In genomic region chr10:76881477-76882220, GRCh38 we compare ENCODE assay signal across 12 cellular contexts.
DNase-seq lines count a peak whose midpoint lies in the region; ATAC-seq and TF ChIP-seq lines count a peak whose summit lies in the region.
"Had no signal": no experiment of that assay in that cellular context is flagged by ENCODE, and none has a peak within 500 bp of the region (broad histone marks: within the 10 kb centered on the region; RNA-seq: fewer than 3 reads in every experiment).

No MANE protein-coding gene starts in this region.

- peaks cover 0 to 17% of the 10 kb centered on the region in 2 experiments for H3K36me3 ChIP-seq in SK-N-SH (replicated peaks in 1 of 2; ENCODE audit: control insufficient read depth in 1 of 2, insufficient read depth in 2 of 2, low read length in 1 of 2)
- no peaks in the 10 kb centered on the region for H3K36me3 ChIP-seq in suprapubic skin
- no peaks in the 10 kb centered on the region for H3K36me3 ChIP-seq in mucosa of descending colon (ENCODE audit: low read depth)
- H3K36me3 ChIP-seq: MG63, thyroid gland had no signal

- H3K27me3 ChIP-seq in SK-N-SH (ENCODE audit: insufficient read depth) (no peaks in the 10 kb centered on the region), suprapubic skin (no peaks in the 10 kb centered on the region)
- H3K27me3 ChIP-seq: MG63, thyroid gland had no signal

- TF ChIP-seq CTCF in SK-N-SH (IDR thresholded peaks at IDR 0.05) = no peak
- TF ChIP-seq CTCF in HFF-Myc (IDR thresholded peaks at IDR 0.05; ENCODE audit: low read depth, low read length, missing control alignments) = no peak
- no peak for TF ChIP-seq CTCF in chondrocyte (IDR thresholded peaks at IDR 0.05)
- no peak for TF ChIP-seq CTCF in suprapubic skin (IDR thresholded peaks at IDR 0.05)
- no peak for TF ChIP-seq CTCF in mucosa of descending colon (IDR thresholded peaks at IDR 0.05)

- H3K9me3 ChIP-seq in SK-N-SH (no peaks in the 10 kb centered on the region), suprapubic skin (no peaks in the 10 kb centered on the region), mucosa of descending colon (no peaks in the 10 kb centered on the region)
- H3K9me3 ChIP-seq: MG63, thyroid gland had no signal

- no peaks in the 10 kb centered on the region for H3K27me3 Mint-ChIP-seq in IgD-negative memory B cell
- no peaks in the 10 kb centered on the region for H3K27me3 Mint-ChIP-seq in chondrocyte (ENCODE audit: low read depth)

- no peak for TF ChIP-seq POLR2A in suprapubic skin (IDR thresholded peaks at IDR 0.05)

- no peaks in the 10 kb centered on the region for H3K36me3 Mint-ChIP-seq in IgD-negative memory B cell
- H3K36me3 Mint-ChIP-seq in stimulated activated effector memory CD8-positive, alpha-beta T cell treated with anti-CD3 and anti-CD28 coated beads, Interleukin-12 subunit alpha, Interleukin-12 subunit beta, amount 100 ng/mL, for 72 hours = no peaks in the 10 kb centered on the region
- peaks cover 2% of the 10 kb centered on the region for H3K36me3 Mint-ChIP-seq in chondrocyte (ENCODE audit: low read depth)

- peak overlapping the region in 2 of 3 donors; percentile 33 to 51 for H3K27ac Mint-ChIP-seq in IgD-negative memory B cell
- H3K27ac Mint-ChIP-seq in stimulated activated effector memory CD8-positive, alpha-beta T cell treated with anti-CD3 and anti-CD28 coated beads, Interleukin-12 subunit alpha, Interleukin-12 subunit beta, amount 100 ng/mL, for 72 hours = peak overlapping the region; percentile 11
- H3K27ac Mint-ChIP-seq in chondrocyte (ENCODE audit: unreplicated experiment) = no peak overlapping the region
- H3K27ac Mint-ChIP-seq: dendritic cell treated with granulocyte-macrophage colony-stimulating factor and Interleukin-4, amounts not matched to agents 40 ng/mL and 50 ng/mL, for 4 days had no signal

- H3K4me3 Mint-ChIP-seq in IgD-negative memory B cell (peak overlapping the region in 3 of 4 donors; percentile 19 to 83 (median 63)), chondrocyte (ENCODE audit: unreplicated experiment) (no peak overlapping the region)
- H3K4me3 Mint-ChIP-seq in stimulated activated effector memory CD8-positive, alpha-beta T cell treated with anti-CD3 and anti-CD28 coated beads, Interleukin-12 subunit alpha, Interleukin-12 subunit beta, amount 100 ng/mL, for 72 hours = no peak overlapping the region
- H3K4me3 Mint-ChIP-seq: dendritic cell treated with granulocyte-macrophage colony-stimulating factor and Interleukin-4, amounts not matched to agents 40 ng/mL and 50 ng/mL, for 4 days had no signal

- H3K4me2 ChIP-seq in SK-N-SH = no peak overlapping the region

- DNase-seq in SK-N-SH (no peak), HFF-Myc (ENCODE audit: extremely low read depth, low read depth) (peak; percentile 26), chondrocyte (ENCODE audit: low spot score) (no peak), suprapubic skin (ENCODE audit: low spot score in 2 of 2) (no peak), mucosa of descending colon (no peak)
- DNase-seq in stimulated activated effector memory CD8-positive, alpha-beta T cell treated with anti-CD3 and anti-CD28 coated beads, Interleukin-12 subunit alpha, Interleukin-12 subunit beta, amount 100 ng/mL, for 72 hours (ENCODE audit: low spot score in 2 of 2) = no peak
- DNase-seq: MG63, thyroid gland had no signal

- no peak overlapping the region for H3K4me3 ChIP-seq in SK-N-SH (ENCODE audit: low read depth in 2 of 2, low read length in 1 of 2)
- no peak overlapping the region for H3K4me3 ChIP-seq in HFF-Myc (replicated peaks; ENCODE audit: low read depth, low read length)
- H3K4me3 ChIP-seq in suprapubic skin = no peak overlapping the region
- no peak overlapping the region for H3K4me3 ChIP-seq in mucosa of descending colon
- H3K4me3 ChIP-seq: MG63, skin epidermis, thyroid gland had no signal

- POLR2A ChIA-PET in SK-N-SH (lab: Yijun Ruan, JAX) = no interaction called here

- H3K27ac ChIP-seq in SK-N-SH (ENCODE audit: low read depth in 2 of 2, low read length in 1 of 2) (peak overlapping the region in 1 of 2 experiments; percentile 48; a peak in 1 of 4 replicates), suprapubic skin (no peak overlapping the region)
- H3K27ac ChIP-seq: thyroid gland had no signal

- no peak overlapping the region for H3K9ac ChIP-seq in SK-N-SH

- no peaks in the 10 kb centered on the region for H3K79me2 ChIP-seq in SK-N-SH (ENCODE audit: insufficient read depth)

- no peaks in the 10 kb centered on the region for H4K20me1 ChIP-seq in SK-N-SH (ENCODE audit: insufficient read depth)

- H2AFZ ChIP-seq in SK-N-SH (ENCODE audit: low read depth) = no peak overlapping the region

- ATAC-seq in SK-N-SH treated with all-trans-retinoic acid at 6 μM for 48 hours (no peak; the same call in 1 of the 3 replicates), mucosa of descending colon (no peak)
- peak; percentile 79 for ATAC-seq in stimulated activated effector memory CD8-positive, alpha-beta T cell treated with anti-CD3 and anti-CD28 coated beads, Interleukin-12 subunit alpha, Interleukin-12 subunit beta, amount 100 ng/mL, for 72 hours

- WGBS in SK-N-SH (ENCODE audit: low lambda C conversion rate) = 83% methylated on average over 3 of the region's 3 CpGs
- 71% methylated on average over 3 of the region's 3 CpGs for WGBS in suprapubic skin

- CTCF ChIA-PET in SK-N-SH (lab: Yijun Ruan, JAX) = no interaction called here

- no peaks in the 10 kb centered on the region for H3K9me3 Mint-ChIP-seq in IgD-negative memory B cell
- peaks cover 4% of the 10 kb centered on the region for H3K9me3 Mint-ChIP-seq in stimulated activated effector memory CD8-positive, alpha-beta T cell treated with anti-CD3 and anti-CD28 coated beads, Interleukin-12 subunit alpha, Interleukin-12 subunit beta, amount 100 ng/mL, for 72 hours
- H3K9me3 Mint-ChIP-seq in chondrocyte (ENCODE audit: low read depth) = no peaks in the 10 kb centered on the region

- TF ChIP-seq EP300 in SK-N-SH (IDR thresholded peaks at IDR 0.05; ENCODE audit: borderline replicate concordance in 1 of 2, low read depth in 1 of 2, low read length in 1 of 2) (no peak), suprapubic skin (IDR thresholded peaks at IDR 0.05) (no peak)

- H3F3A ChIP-seq in SK-N-SH (replicated peaks; ENCODE audit: insufficient read depth) = no peaks in the 10 kb centered on the region

- H3K4me1 ChIP-seq in SK-N-SH (ENCODE audit: control insufficient read depth in 1 of 2, insufficient read depth in 2 of 2, low read depth in 1 of 2, low read length in 1 of 2) = peaks cover 0 to 27% of the 10 kb centered on the region in 2 experiments; a peak in 2 of 4 replicates
- H3K4me1 ChIP-seq in suprapubic skin = peaks cover 10% of the 10 kb centered on the region
- H3K4me1 ChIP-seq in mucosa of descending colon (ENCODE audit: low read depth) = no peaks in the 10 kb centered on the region
- H3K4me1 ChIP-seq: thyroid gland had no signal

- intact Hi-C loops in mucosa of descending colon (cut with DNase I, micrococcal nuclease) = no loop called here

- H3K4me1 Mint-ChIP-seq in IgD-negative memory B cell (peaks cover 13 to 29% (median 21%) of the 10 kb centered on the region in 3 donors), chondrocyte (ENCODE audit: low read depth) (peaks cover 3% of the 10 kb centered on the region)
- H3K4me1 Mint-ChIP-seq in stimulated activated effector memory CD8-positive, alpha-beta T cell treated with anti-CD3 and anti-CD28 coated beads, Interleukin-12 subunit alpha, Interleukin-12 subunit beta, amount 100 ng/mL, for 72 hours = peaks cover 16% of the 10 kb centered on the region

- no peak for TF ChIP-seq RAD21 in SK-N-SH (IDR thresholded peaks at IDR 0.05; ENCODE audit: low read length)

- H3K9me2 ChIP-seq in SK-N-SH = no peaks in the 10 kb centered on the region

TF ChIP-seq in SK-N-SH, 30 proteins besides CTCF, POLR2A, EP300 and RAD21 (continues in another document):
- no peak for TF ChIP-seq GATA2 (CRISPR knock-in tag; IDR thresholded peaks at IDR 0.05)
- TF ChIP-seq MEF2A (IDR thresholded peaks at IDR 0.05; ENCODE audit: borderline replicate concordance, low read depth) = no peak
- no peak for TF ChIP-seq MAX (IDR thresholded peaks at IDR 0.05; ENCODE audit: low read depth)
- TF ChIP-seq FOXM1 (IDR thresholded peaks at IDR 0.05; ENCODE audit: low read depth) = no peak
- no peak for TF ChIP-seq MXI1 (IDR thresholded peaks at IDR 0.05; ENCODE audit: low read depth, low read length)
- peak; percentile 50; the same call in 1 of the 2 replicates for TF ChIP-seq TCF12 (IDR thresholded peaks at IDR 0.05)
- TF ChIP-seq RFX5 (IDR thresholded peaks at IDR 0.05; ENCODE audit: low read length) = no peak

TF ChIP-seq in SK-N-SH treated with all-trans-retinoic acid at 6 μM for 48 hours, 23 proteins besides CTCF, POLR2A, EP300 and RAD21 (continues in another document):
- no peak for TF ChIP-seq PATZ1 (CRISPR knock-in tag; IDR thresholded peaks at IDR 0.05; ENCODE audit: borderline replicate concordance)
- TF ChIP-seq ZNF70 (CRISPR knock-in tag; IDR thresholded peaks at IDR 0.05) = no peak
- TF ChIP-seq ZNF565 (CRISPR knock-in tag; conservative IDR thresholded peaks at IDR 0.05; ENCODE audit: low read depth) = no peak
- no peak for TF ChIP-seq GLIS3 (CRISPR knock-in tag; IDR thresholded peaks at IDR 0.05)

Comparison
In these comparisons a context has a peak if more than half of its experiments do, and no peak if none do; other contexts are left out.
1. H3K4me3 Mint-ChIP-seq: peak in IgD-negative memory B cell (3 of 4); none in stimulated activated effector memory CD8-positive, alpha-beta T cell treated with anti-CD3 and anti-CD28 coated beads, Interleukin-12 subunit alpha, Interleukin-12 subunit beta, amount 100 ng/mL, for 72 hours (single experiment) and chondrocyte (single experiment).